In the genomic region with DNA sequence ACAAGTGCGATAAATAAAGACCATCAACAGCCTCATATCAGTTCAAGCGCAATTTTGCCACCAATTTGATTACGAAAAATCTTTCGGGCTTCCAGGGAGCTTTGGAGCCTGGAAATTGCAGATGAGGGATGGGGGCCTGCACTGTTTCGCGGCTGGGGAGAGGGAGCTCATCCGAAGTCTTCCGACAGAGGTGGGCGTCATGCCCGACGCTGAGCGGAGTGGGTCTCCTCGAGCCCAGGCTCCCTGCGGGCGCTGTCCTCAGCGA, we compare ENCODE assay signal across 9 cellular contexts.
A peak's percentile ranks its signal among the peaks of the same experiment; 100 is the strongest.
DNase-seq lines count a peak whose midpoint lies in the region; ATAC-seq and TF ChIP-seq lines count a peak whose summit lies in the region.
"Had no signal": no experiment of that assay in that cellular context is flagged by ENCODE, and none has a peak within 500 bp of the region (broad histone marks: within the 10 kb centered on the region; RNA-seq: fewer than 3 reads in every experiment).

No MANE protein-coding gene starts in this region.

- H3K9me3 ChIP-seq in CD4-positive, alpha-beta T cell (ENCODE audit: control insufficient read depth, low read length), result no peaks in the 10 kb centered on the region
- H3K9me3 ChIP-seq in MM.1S (replicated peaks; ENCODE audit: insufficient read depth, low read length) (no peaks in the 10 kb centered on the region), esophagus muscularis mucosa (no peaks in the 10 kb centered on the region), neutrophil (no peaks in the 10 kb centered on the region)

- peaks cover 19% of the 10 kb centered on the region for H3K27me3 Mint-ChIP-seq in CD4-positive, alpha-beta T cell

- DNase-seq in CD4-positive, alpha-beta T cell, result no peak
- DNase-seq in MM.1S (no peak), esophagus muscularis mucosa (ENCODE audit: extremely low spot score) (no peak), NCI-H187 (lab: John Stamatoyannopoulos, UW) (no peak), NCI-H446 (lab: John Stamatoyannopoulos, UW) (no peak), HuH-7.5 (ENCODE audit: low spot score) (no peak)

- no peaks in the 10 kb centered on the region for H3K27me3 ChIP-seq in CD4-positive, alpha-beta T cell (ENCODE audit: control insufficient read depth, insufficient read depth, low read length)
- peaks cover 19% of the 10 kb centered on the region for H3K27me3 ChIP-seq in MM.1S (replicated peaks; ENCODE audit: insufficient read depth, low read length)
- H3K27me3 ChIP-seq in esophagus muscularis mucosa, result peaks cover 0 to 59% (median 33%) of the 10 kb centered on the region in 4 donors
- peaks cover 27% of the 10 kb centered on the region for H3K27me3 ChIP-seq in neutrophil

- no peak overlapping the region for H2AFZ ChIP-seq in MM.1S (ENCODE audit: low read length)

- H3K27ac Mint-ChIP-seq in CD4-positive, alpha-beta T cell, result no peak overlapping the region

- H4K20me1 ChIP-seq in MM.1S (ENCODE audit: insufficient read depth, low read length), result no peaks in the 10 kb centered on the region

- TF ChIP-seq POLR2A in esophagus muscularis mucosa (IDR thresholded peaks at IDR 0.05; ENCODE audit: low read depth), result no peak

- H3K4me1 Mint-ChIP-seq in CD4-positive, alpha-beta T cell (ENCODE audit: low read depth), result peaks cover 30% of the 10 kb centered on the region

- H3K4me1 ChIP-seq in MM.1S (ENCODE audit: low read length), result peaks cover 11% of the 10 kb centered on the region; the same call in 1 of the 2 replicates
- peaks cover 52 to 80% (median 70%) of the 10 kb centered on the region in 4 donors for H3K4me1 ChIP-seq in esophagus muscularis mucosa
- H3K4me1 ChIP-seq in neutrophil (ENCODE audit: control insufficient read depth in 1 of 2, insufficient read depth in 1 of 2, low read depth in 1 of 2, low read length in 1 of 2), result peaks cover 65 to 68% of the 10 kb centered on the region in 2 experiments

- CTCF ChIA-PET in CD4-positive, alpha-beta T cell (lab: Charles Lee), result interaction anchor here (0.7 kb wide), 1 partner anchor 52 kb away, joined by 3 read pairs; no protein-coding TSS in a partner anchor

- no peaks in the 10 kb centered on the region for H3K36me3 ChIP-seq in MM.1S (replicated peaks; ENCODE audit: insufficient read depth, low read length)
- peaks cover 3 to 9% (median 4%) of the 10 kb centered on the region in 4 donors for H3K36me3 ChIP-seq in esophagus muscularis mucosa
- H3K36me3 ChIP-seq in neutrophil, result peaks cover 26% of the 10 kb centered on the region
- H3K36me3 ChIP-seq: cardiac muscle cell had no signal

- no peak overlapping the region for H3K27ac ChIP-seq in CD4-positive, alpha-beta T cell (ENCODE audit: low read depth, low read length)
- H3K27ac ChIP-seq in MM.1S (ENCODE audit: low read length) (no peak overlapping the region), esophagus muscularis mucosa (replicated peaks in 1 of 4) (peak overlapping the region in 2 of 4 donors; percentile 1 to 22), neutrophil (peak overlapping the region; percentile 86)
- H3K27ac ChIP-seq: cardiac muscle cell had no signal

- no peak for ATAC-seq in CD4-positive, alpha-beta T cell (ENCODE audit: poor library complexity)
- no peak for ATAC-seq in GM21723 (IDR thresholded peaks at IDR 0.05; ENCODE audit: unreplicated experiment)

- H3K4me2 ChIP-seq in MM.1S (ENCODE audit: low read depth, low read length), result peak overlapping the region; percentile 89

- H3K4me3 ChIP-seq in MM.1S (ENCODE audit: low read length) (peak overlapping the region; percentile 42), esophagus muscularis mucosa (peak overlapping the region; percentile 41 to 55 (median 46)), neutrophil (ENCODE audit: low read depth in 1 of 2, low read length in 1 of 2) (peak overlapping the region; percentile 80 to 87)

- TF ChIP-seq EP300 in esophagus muscularis mucosa (IDR thresholded peaks at IDR 0.05), result no peak

- H3K79me2 ChIP-seq in MM.1S (ENCODE audit: low read length), result no peaks in the 10 kb centered on the region

- H3K9me3 Mint-ChIP-seq in CD4-positive, alpha-beta T cell, result no peaks in the 10 kb centered on the region

- intact Hi-C loops in CD4-positive, alpha-beta T cell (cut with DNase I, micrococcal nuclease), result loop anchor here (5.0 to 10.0 kb wide), 3 partner anchors 67 to 419 kb away; no protein-coding TSS in a partner anchor
- intact Hi-C loops in esophagus muscularis mucosa (cut with DNase I), result no loop called here

- POLR2A ChIA-PET in CD4-positive, alpha-beta T cell (lab: Charles Lee), result no interaction called here

- H3K4me3 Mint-ChIP-seq in CD4-positive, alpha-beta T cell, result peak overlapping the region; percentile 60

- no peaks in the 10 kb centered on the region for H3K9me2 ChIP-seq in MM.1S (replicated peaks; ENCODE audit: insufficient read depth, low read length)

- WGBS in esophagus muscularis mucosa, result 51% methylated on average over 15 of the region's 16 CpGs

- H3F3A ChIP-seq in MM.1S (ENCODE audit: insufficient read depth, low read length), result peaks cover 10% of the 10 kb centered on the region; the same call in 1 of the 2 replicates

- no peak for TF ChIP-seq CTCF in CD4-positive, alpha-beta T cell (IDR thresholded peaks at IDR 0.05)
- TF ChIP-seq CTCF in MM.1S (IDR thresholded peaks at IDR 0.05; ENCODE audit: low read length) (no peak), esophagus muscularis mucosa (IDR thresholded peaks at IDR 0.05) (no peak), neutrophil (IDR thresholded peaks at IDR 0.05) (no peak)

- H3K9ac ChIP-seq in MM.1S (ENCODE audit: low read length), result no peak overlapping the region

- H3K36me3 Mint-ChIP-seq in CD4-positive, alpha-beta T cell (ENCODE audit: low read depth), result no peaks in the 10 kb centered on the region
